ENCODE assay signal across 2 cellular contexts in genomic region chr10:34757933-34758332, GRCh38.
TF ChIP-seq lines count a peak whose summit lies in the region.

No MANE protein-coding gene starts in this region.

TF ChIP-seq in GM23338, 12 proteins besides CTCF, POLR2A, EP300 and RAD21 (continued from another document):
- TF ChIP-seq REST (IDR thresholded peaks at IDR 0.05; ENCODE audit: unreplicated experiment) (no peak), ETS1 (IDR thresholded peaks at IDR 0.05) (no peak), EZH2phosphoT487 (IDR thresholded peaks at IDR 0.05; ENCODE audit: unreplicated experiment) (no peak), JUNB (IDR thresholded peaks at IDR 0.05; ENCODE audit: unreplicated experiment) (no peak), NANOG (IDR thresholded peaks at IDR 0.05; ENCODE audit: borderline replicate concordance) (no peak), ZNF462 (CRISPR knock-in tag; IDR thresholded peaks at IDR 0.05) (no peak), EZH2 (IDR thresholded peaks at IDR 0.05; ENCODE audit: low read depth, unreplicated experiment) (no peak), STAT1 (IDR thresholded peaks at IDR 0.05; ENCODE audit: unreplicated experiment) (no peak), ZNF331 (CRISPR knock-in tag; IDR thresholded peaks at IDR 0.05; ENCODE audit: low read depth) (no peak), ZNF114 (CRISPR knock-in tag; IDR thresholded peaks at IDR 0.05) (no peak), CREB1 (CRISPR knock-in tag; IDR thresholded peaks at IDR 0.05; ENCODE audit: low read depth) (no peak)
TF ChIP-seq in GM23338: peak in this region for 0.

TF ChIP-seq in GM12878, 131 proteins besides CTCF, POLR2A, EP300 and RAD21 (continued from another document):
- TF ChIP-seq NRF1 (conservative IDR thresholded peaks at IDR 0.05; ENCODE audit: low read depth, low read length) (no peak), NR2C1 (IDR thresholded peaks at IDR 0.05) (no peak), IKZF2 (IDR thresholded peaks at IDR 0.05) (no peak), MYC (IDR thresholded peaks at IDR 0.05; ENCODE audit: insufficient read depth, insufficient read length, insufficient replicate concordance, low read length, severe bottlenecking) (no peak), FOS (IDR thresholded peaks at IDR 0.05; ENCODE audit: borderline replicate concordance, extremely low read depth, insufficient read length) (no peak), KLF5 (IDR thresholded peaks at IDR 0.05; ENCODE audit: partially characterized antibody) (no peak), MLLT1 (IDR thresholded peaks at IDR 0.05) (no peak), IKZF1 (conservative IDR thresholded peaks at IDR 0.05) (no peak), RB1 (IDR thresholded peaks at IDR 0.05; ENCODE audit: borderline replicate concordance) (no peak), NFXL1 (IDR thresholded peaks at IDR 0.05; ENCODE audit: borderline replicate concordance) (no peak)
